1 cellular context compared by ENCODE assay signal in genomic region chr13:79810671-79811070, GRCh38.
TF ChIP-seq lines count a peak whose summit lies in the region.

No MANE protein-coding gene starts in this region.

TF ChIP-seq in WTC11, 78 proteins besides CTCF, POLR2A, EP300 and RAD21 (continued from another document):
- TF ChIP-seq ERG (CRISPR knock-in tag; IDR thresholded peaks at IDR 0.05) = no peak
